Comparison of ENCODE assay signal across 35 cellular contexts in the genomic region with DNA sequence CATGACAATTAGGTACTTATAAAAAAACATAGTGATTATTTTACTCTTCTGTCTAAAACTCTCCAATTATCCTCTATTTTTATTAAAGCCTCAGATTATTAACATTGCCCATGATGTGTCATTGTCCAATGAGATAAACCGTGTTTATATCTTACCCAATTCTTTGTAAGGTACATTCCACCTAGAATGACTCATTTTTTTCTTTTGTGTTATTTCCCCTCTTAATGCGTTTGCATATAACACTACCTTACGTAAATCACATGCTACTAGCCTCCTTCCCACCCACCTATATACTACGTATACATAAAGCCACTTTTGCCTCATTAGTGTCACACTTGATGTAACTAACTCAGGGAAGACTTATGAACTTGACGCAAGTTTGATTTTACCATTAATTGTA.
"Had no signal": no experiment of that assay in that cellular context is flagged by ENCODE, and none has a peak within 500 bp of the region (broad histone marks: within the 10 kb centered on the region; RNA-seq: fewer than 3 reads in every experiment).

No MANE protein-coding gene starts in this region.

- DNase-seq: activated B cell treated with CpG ODN at 0.5 μM for 24 hours; activated CD4-positive, alpha-beta memory T cell treated with anti-CD3 and anti-CD28 coated beads for 36 hours; activated CD4-positive, alpha-beta T cell treated with anti-CD3 and anti-CD28 coated beads for 4 hours; activated CD4-positive, alpha-beta T cell treated with anti-CD3 and anti-CD28 coated beads, Interleukin-2, amount 10 ng/mL, durations not matched to agents 24 days and 14 days; activated CD4-positive, alpha-beta T cell treated with anti-CD3 and anti-CD28 coated beads, Interleukin-2, amount 50 U/mL, for 1 hour; activated CD4-positive, alpha-beta T cell treated with anti-CD3 and anti-CD28 coated beads, Interleukin-2, amount 50 U/mL, for 4 hours; activated CD4-positive, CD25-positive, alpha-beta regulatory T cell treated with anti-CD3 and anti-CD28 coated beads, Interleukin-2, amount 50 U/mL, for 72 hours; activated CD8-positive, alpha-beta memory T cell treated with anti-CD3 and anti-CD28 coated beads, Interleukin-2, amount 50 U/mL, for 4 hours; activated CD8-positive, alpha-beta T cell treated with anti-CD3 and anti-CD28 coated beads for 36 hours; activated effector memory CD4-positive, alpha-beta T cell treated with anti-CD3 and anti-CD28 coated beads, Interleukin-2, amount 50 U/mL, for 16 hours; activated gamma-delta T cell treated with Interleukin-2 at 50 U/mL for 16 hours; activated naive CD4-positive, alpha-beta T cell; activated naive CD4-positive, alpha-beta T cell treated with anti-CD3 and anti-CD28 coated beads for 36 hours; activated naive CD4-positive, alpha-beta T cell treated with anti-CD3 and anti-CD28 coated beads, Interleukin-2, amount 50 U/mL, for 16 hours; activated naive CD8-positive, alpha-beta T cell treated with anti-CD3 and anti-CD28 coated beads for 36 hours; activated T-cell treated with anti-CD3 and anti-CD28 coated beads for 4 hours; activated T-cell treated with anti-CD3 and anti-CD28 coated beads, Interleukin-2, amount 50 U/mL, for 1 hour; activated T-cell treated with anti-CD3 and anti-CD28 coated beads, Interleukin-2, amount 50 U/mL, for 4 hours; activated T-cell treated with anti-CD3 and anti-CD28 coated beads, Interleukin-2, amount 50 U/mL, for 72 hours; adrenal gland; amniotic stem cell; aorta; body of pancreas; brain microvascular endothelial cell; caudate nucleus; cerebellar nuclear complex; T-helper 2 cell; T-helper 9 cell had no signal

- H3K27me3 ChIP-seq: adrenal gland, body of pancreas, brain microvascular endothelial cell, breast epithelium, cardiac muscle cell had no signal

- H3K4me3 ChIP-seq: adrenal gland, body of pancreas, breast epithelium, cardiac muscle cell had no signal

- ATAC-seq: activated CD8-positive, alpha-beta T cell treated with anti-CD3 and anti-CD28 coated beads for 36 hours; activated naive CD4-positive, alpha-beta T cell treated with anti-CD3 and anti-CD28 coated beads, Interleukin-2, amount 50 U/mL, for 72 hours; activated T-cell treated with anti-CD3 and anti-CD28 coated beads, Interleukin-2, amount 50 U/mL, for 4 hours; activated T-cell treated with anti-CD3 and anti-CD28 coated beads, Interleukin-2, amount 50 U/mL, for 72 hours; activated T-helper 17 cell treated with anti-CD3 and anti-CD28 coated beads, Interleukin-2, amount 50 U/mL, for 72 hours; body of pancreas had no signal

- H3K27ac ChIP-seq: adrenal gland, body of pancreas, brain microvascular endothelial cell, breast epithelium, cardiac muscle cell, VCaP had no signal

- FAIRE-seq: astrocyte, TTC549 had no signal

- H3K36me3 ChIP-seq: adrenal gland, brain microvascular endothelial cell, breast epithelium, cardiac muscle cell had no signal
